Comparison of ENCODE assay signal across 11 cellular contexts in genomic region chr17:4162366-4162765, GRCh38. TPM values are rescaled to one million over a fixed set of nuclear protein-coding genes. Genes with fewer than 3 reads are reported as not detected.
DNase-seq lines count a peak whose midpoint lies in the region; ATAC-seq, FAIRE-seq and TF ChIP-seq lines count a peak whose summit lies in the region.
"Had no signal": no experiment of that assay in that cellular context is flagged by ENCODE, and none has a peak within 500 bp of the region (broad histone marks: within the 10 kb centered on the region; RNA-seq: fewer than 3 reads in every experiment).

No MANE protein-coding gene starts in this region.

- H3K4me1 Mint-ChIP-seq in neural progenitor cell = peaks cover 15% of the 10 kb centered on the region

- no peak for ATAC-seq in A549
- ATAC-seq in HG02798 (IDR thresholded peaks at IDR 0.05; ENCODE audit: poor library complexity, unreplicated experiment) = peak; percentile 21
- peak; percentile 31 for ATAC-seq in GM12878
- ATAC-seq in HG03135 (IDR thresholded peaks at IDR 0.05; ENCODE audit: unreplicated experiment) = no peak

- TF ChIP-seq RAD21 in A549 (conservative IDR thresholded peaks at IDR 0.05 in 1 of 2, IDR thresholded peaks at IDR 0.05 in 1 of 2) (no peak), GM12878 (IDR thresholded peaks at IDR 0.05; ENCODE audit: insufficient read depth, low read depth, low read length) (no peak)

- H3K4me2 ChIP-seq in A549 (peak overlapping the region; percentile 71), GM12878 (ENCODE audit: control insufficient read depth, insufficient read depth) (no peak overlapping the region), neural progenitor cell (no peak overlapping the region)

- SMC1A ChIA-PET in GM12878 (lab: Charles Lee; ENCODE audit: uncharacterized antibody, unreplicated experiment) = no interaction called here

- H3K9ac ChIP-seq in GM12878 (ENCODE audit: control insufficient read depth, insufficient read depth, low read length) = no peak overlapping the region
- H3K9ac ChIP-seq in neural progenitor cell = no peak overlapping the region

- H3F3A ChIP-seq in neural progenitor cell (ENCODE audit: low read depth) = peaks cover 6% of the 10 kb centered on the region

- CTCF ChIA-PET in A549 (lab: Yijun Ruan, JAX) (interaction anchor here (1.4 to 7.3 kb wide), 7 partner anchors 10 to 248 kb away, joined by 3 to 45 read pairs (median 12); partner anchors contain the start of genes CYB5D2 and ZZEF1), GM12878 (lab: Yijun Ruan, JAX) (interaction anchor here (1.0 kb wide), 1 partner anchor 30 kb away, joined by 3 read pairs; no protein-coding TSS in a partner anchor)

- H2AFZ ChIP-seq in GM12878 (ENCODE audit: control insufficient read depth, low read depth, low read length) = no peak overlapping the region
- H2AFZ ChIP-seq in neural progenitor cell (replicated peaks) = no peak overlapping the region

- TF ChIP-seq EP300 in A549 (IDR thresholded peaks at IDR 0.05) (no peak), GM12878 (IDR thresholded peaks at IDR 0.05; ENCODE audit: borderline replicate concordance in 1 of 2, control insufficient read depth in 1 of 2, low read depth in 2 of 2, low read length in 2 of 2) (no peak)

- H3K4me3 Mint-ChIP-seq in neural progenitor cell = no peak overlapping the region
- H3K4me3 Mint-ChIP-seq: CD4-positive, alpha-beta T cell had no signal

- H3K27ac ChIP-seq in A549 (peak overlapping the region; percentile 90), GM12878 (ENCODE audit: control insufficient read depth, insufficient read depth) (no peak overlapping the region), neural progenitor cell (no peak overlapping the region)

- POLR2A ChIA-PET in A549 (lab: Yijun Ruan, JAX) (interaction anchor here (4.7 kb wide), 1 partner anchor 19 kb away, joined by 54 read pairs; the partner anchor contains the start of genes CYB5D2 and ZZEF1), GM12878 (lab: Charles Lee) (no interaction called here)

- no peaks in the 10 kb centered on the region for H3K27me3 ChIP-seq in GM12878 (replicated peaks in 1 of 2; ENCODE audit: control insufficient read depth in 2 of 2, insufficient read depth in 2 of 2, low read length in 1 of 2)
- no peaks in the 10 kb centered on the region for H3K27me3 ChIP-seq in neural progenitor cell
- H3K27me3 ChIP-seq: Peyer's patch had no signal

- RAD21 ChIA-PET in GM12878 (lab: Charles Lee; ENCODE audit: unreplicated experiment) = no interaction called here

- H3K27me3 Mint-ChIP-seq in neural progenitor cell (ENCODE audit: insufficient read depth, low read depth) = no peaks in the 10 kb centered on the region
- H3K27me3 Mint-ChIP-seq: CD4-positive, alpha-beta T cell had no signal

- intact Hi-C loops in GM12878 (cut with micrococcal nuclease; ENCODE audit: unreplicated experiment) = no loop called here

- H4K20me1 ChIP-seq in GM12878 (ENCODE audit: control insufficient read depth, insufficient read depth) (no peaks in the 10 kb centered on the region), neural progenitor cell (ENCODE audit: low read depth) (peaks cover 4% of the 10 kb centered on the region)

- TF ChIP-seq POLR2A in A549 (IDR thresholded peaks at IDR 0.05; ENCODE audit: low read length) = no peak
- no peak for TF ChIP-seq POLR2A in GM12878 (IDR thresholded peaks at IDR 0.05; ENCODE audit: low read depth, low read length)

- no peak overlapping the region for H3K4me3 ChIP-seq in A549
- H3K4me3 ChIP-seq in GM12878 = no peak overlapping the region
- H3K4me3 ChIP-seq in neural progenitor cell = no peak overlapping the region
- H3K4me3 ChIP-seq: Peyer's patch had no signal

- peak overlapping the region; percentile 82 for H3K27ac Mint-ChIP-seq in neural progenitor cell
- H3K27ac Mint-ChIP-seq: CD4-positive, alpha-beta T cell had no signal

- H3K9me3 ChIP-seq in A549 (no peaks in the 10 kb centered on the region), GM12878 (replicated peaks; ENCODE audit: control insufficient read depth, insufficient read depth, low read length) (no peaks in the 10 kb centered on the region), neural progenitor cell (ENCODE audit: low read depth) (no peaks in the 10 kb centered on the region)
- H3K9me3 ChIP-seq: Peyer's patch had no signal

- FAIRE-seq in A549 (lab: Jason Lieb, UNC) = no peak
- FAIRE-seq in GM12878 (lab: Jason Lieb, UNC) = no peak

- peaks cover 18% of the 10 kb centered on the region for H3K36me3 Mint-ChIP-seq in neural progenitor cell

- DNase-seq in A549 (ENCODE audit: low read depth in 1 of 2, low spot score in 1 of 2) = no peak
- no peak for DNase-seq in GM12878 (ENCODE audit: low read depth, low spot score)
- DNase-seq in neural progenitor cell (ENCODE audit: low spot score) = no peak
- no peak for DNase-seq in effector CD8-positive, alpha-beta T cell (lab: John Stamatoyannopoulos, UW)
- no peak for DNase-seq in HUDEP-2 (lab: John Stamatoyannopoulos, UW; ENCODE audit: unreplicated experiment in 76 of 76)
- DNase-seq in GM03348 (ENCODE audit: low spot score) = no peak
- DNase-seq: CD4-positive, alpha-beta T cell; NCI-H187 treated with DMSO at 0.1 percent for 48 hours; Peyer's patch had no signal

- H3K9me3 Mint-ChIP-seq in neural progenitor cell = no peaks in the 10 kb centered on the region
- H3K9me3 Mint-ChIP-seq: CD4-positive, alpha-beta T cell had no signal

- peaks cover 2 to 14% of the 10 kb centered on the region in 2 experiments; a peak in 3 of 4 replicates for H3K36me3 ChIP-seq in GM12878 (ENCODE audit: control insufficient read depth in 2 of 2, insufficient read depth in 2 of 2, low read length in 1 of 2)
- H3K36me3 ChIP-seq in neural progenitor cell = no peaks in the 10 kb centered on the region

- no peak for TF ChIP-seq CTCF in A549 (IDR thresholded peaks at IDR 0.05)
- TF ChIP-seq CTCF in GM12878 (IDR thresholded peaks at IDR 0.05 in 2 of 3, conservative IDR thresholded peaks at IDR 0.05 in 1 of 3; ENCODE audit: control insufficient read depth in 2 of 3, extremely low read depth in 1 of 3, insufficient read depth in 1 of 3, low read depth in 3 of 3, low read length in 3 of 3) = no peak
- no peak for TF ChIP-seq CTCF in neural progenitor cell (IDR thresholded peaks at IDR 0.05)

- in situ Hi-C loops in GM12878 (cut with MboI) = no loop called here

- H3K4me1 ChIP-seq in A549 (peaks cover 39% of the 10 kb centered on the region), GM12878 (ENCODE audit: control insufficient read depth, insufficient read depth, low read length) (peaks cover 7% of the 10 kb centered on the region), neural progenitor cell (peaks cover 9% of the 10 kb centered on the region)

- H3K79me2 ChIP-seq in GM12878 (ENCODE audit: control insufficient read depth, insufficient read depth, low read length) (no peaks in the 10 kb centered on the region), neural progenitor cell (ENCODE audit: low read depth) (no peaks in the 10 kb centered on the region)

- BruUV-seq in GM12878 (replicated peaks; lab: Mats Ljungman, UMichigan) = no TSS peak

- WGBS in A549 (ENCODE audit: missing lambda C conversion rate) = 86% methylated on average over 7 of the region's 7 CpGs
- WGBS in GM12878 (ENCODE audit: insufficient coverage, insufficient replicate concordance, low lambda C conversion rate, missing lambda C conversion rate) = 35% methylated on average over 7 of the region's 7 CpGs

RNA-seq across cellular contexts. Expression of gene CYB5D2, which starts 19.4 kb away (rescaled TPM):
- polyA plus RNA-seq in A549 (2011; rRNA removed) (19.4 and 21.2 TPM in 2 replicates), A549 (2017; fragmentation: RNase III; extraction: RNeasy Plus Mini Kit Qiagen cat#74134 plus additional on column Dnase treatment) (15.7 to 22.0 TPM (median 19.4 TPM) in 3 replicates), GM12878 (2011; rRNA removed) (6.3 and 10.7 TPM in 2 replicates), GM12878 (2014; fragmentation: Illumina TruSeq; extraction: Trizol) (7.4 and 11.0 TPM in 2 replicates), GM12878 (2014; fragmentation: Nextera tagmentation; extraction: Ambion mirVana) (1 to 10 TPM; 3.9 to 4.1 TPM), GM12878 (2014; rRNA removed) (13.3 and 16.0 TPM in 2 replicates), GM12878 (2016; fragmentation: Nextera tagmentation; extraction: Ambion mirVana) (10 to 100 TPM; 11.0 to 12.2 TPM)
- polyA plus RNA-seq in A549 (2012; cell fraction: cytosol; rRNA removed) = 19.2 and 21.9 TPM in 2 replicates
- polyA plus RNA-seq in A549 (2012; cell fraction: nucleus; rRNA removed) = 12.0 and 17.9 TPM in 2 replicates
- 18.9 and 21.3 TPM in 2 replicates for polyA minus RNA-seq in A549 (2011; rRNA and poly(A)+ RNA removed)
- 4.4 and 5.6 TPM in 2 replicates for total RNA-seq in GM12878 (2013; cell fraction: nucleolus; rRNA removed)
- total RNA-seq in GM12878 (2014; rRNA removed) (14.9 and 16.9 TPM in 2 replicates), GM12878 (2014; rRNA removed; fragmentation: Illumina TruSeq; extraction: Trizol) (10.7 and 11.7 TPM in 2 replicates), GM12878 (2021) (8.5 and 9.6 TPM in 2 replicates), neural progenitor cell (ENCODE audit: low replicate concordance) (7.4 and 22.5 TPM in 2 replicates)
- 5.9 TPM for polyA plus RNA-seq in GM12878 (2011; ENCODE audit: low read depth)
- polyA plus RNA-seq in GM12878 (2011; cell fraction: cytosol; rRNA removed) = 19.2 and 23.4 TPM in 2 replicates
- 7.1 and 8.6 TPM in 2 replicates for polyA plus RNA-seq in GM12878 (2011; cell fraction: nucleus; rRNA removed)
- 10.3 and 11.5 TPM in 2 replicates for polyA plus RNA-seq in GM12878 (2012)
- polyA minus RNA-seq in GM12878 (2011; rRNA and poly(A)+ RNA removed) = 6.4 and 17.8 TPM in 2 replicates
- polyA minus RNA-seq in GM12878 (2011; cell fraction: cytosol; rRNA and poly(A)+ RNA removed) = 3.9 and 5.0 TPM in 2 replicates
- polyA minus RNA-seq in GM12878 (2011; cell fraction: nucleus; rRNA and poly(A)+ RNA removed) = 3.3 and 4.8 TPM in 2 replicates

RNA-seq across cellular contexts. Expression of gene ZZEF1, which starts 19.5 kb away (rescaled TPM):
- polyA plus RNA-seq in A549 (2011; rRNA removed) (22.2 and 36.1 TPM in 2 replicates), A549 (2017; fragmentation: RNase III; extraction: RNeasy Plus Mini Kit Qiagen cat#74134 plus additional on column Dnase treatment) (10.6 to 13.6 TPM (median 11.7 TPM) in 3 replicates), GM12878 (2011; rRNA removed) (16.2 and 21.3 TPM in 2 replicates), GM12878 (2014; fragmentation: Illumina TruSeq; extraction: Trizol) (20.1 and 22.7 TPM in 2 replicates), GM12878 (2014; fragmentation: Nextera tagmentation; extraction: Ambion mirVana) (1 to 10 TPM in 1 of 2 experiments, under 1 TPM in 1; 0.88 to 1.1 TPM), GM12878 (2014; rRNA removed) (18.7 and 19.3 TPM in 2 replicates), GM12878 (2016; fragmentation: Nextera tagmentation; extraction: Ambion mirVana) (1 to 10 TPM; 6.5 to 6.8 TPM)
- polyA plus RNA-seq in A549 (2012; cell fraction: cytosol; rRNA removed) = 8.6 and 10.8 TPM in 2 replicates
- polyA plus RNA-seq in A549 (2012; cell fraction: nucleus; rRNA removed) = 26.5 and 32.1 TPM in 2 replicates
- polyA minus RNA-seq in A549 (2011; rRNA and poly(A)+ RNA removed) = 121 and 132 TPM in 2 replicates
- 178 and 196 TPM in 2 replicates for total RNA-seq in GM12878 (2013; cell fraction: nucleolus; rRNA removed)
- total RNA-seq in GM12878 (2014; rRNA removed) (26.8 and 30.8 TPM in 2 replicates), GM12878 (2014; rRNA removed; fragmentation: Illumina TruSeq; extraction: Trizol) (16.8 and 19.0 TPM in 2 replicates), GM12878 (2021) (29.3 and 34.3 TPM in 2 replicates), neural progenitor cell (ENCODE audit: low replicate concordance) (10.8 and 17.3 TPM in 2 replicates)
- polyA plus RNA-seq in GM12878 (2011; ENCODE audit: low read depth) = 13.0 TPM
- polyA plus RNA-seq in GM12878 (2011; cell fraction: cytosol; rRNA removed) = 16.1 and 18.3 TPM in 2 replicates
- polyA plus RNA-seq in GM12878 (2011; cell fraction: nucleus; rRNA removed) = 58.9 and 71.6 TPM in 2 replicates
- 15.5 and 16.4 TPM in 2 replicates for polyA plus RNA-seq in GM12878 (2012)
- 69.6 and 77.8 TPM in 2 replicates for polyA minus RNA-seq in GM12878 (2011; rRNA and poly(A)+ RNA removed)
- polyA minus RNA-seq in GM12878 (2011; cell fraction: cytosol; rRNA and poly(A)+ RNA removed) = 18.0 and 25.4 TPM in 2 replicates
- polyA minus RNA-seq in GM12878 (2011; cell fraction: nucleus; rRNA and poly(A)+ RNA removed) = 58.6 and 99.3 TPM in 2 replicates

Comparison
In these comparisons a context has a peak if more than half of its experiments do, and no peak if none do; other contexts are left out.
1. ATAC-seq: peak in HG02798 (single experiment) and GM12878 (single experiment); none in A549 (0 of 2) and HG03135 (single experiment).
2. H3K27ac ChIP-seq: peak in A549 (2 of 2); none in GM12878 (single experiment) and neural progenitor cell (single experiment).